Comparison of ENCODE assay signal across 13 cellular contexts in genomic region chr5:139503879-139504278, GRCh38. TPM values are rescaled to one million over a fixed set of nuclear protein-coding genes. Genes with fewer than 3 reads are reported as not detected.
DNase-seq lines count a peak whose midpoint lies in the region; ATAC-seq, FAIRE-seq and TF ChIP-seq lines count a peak whose summit lies in the region.
"Not testable (repeated sequence)": the region's sequence is repeated elsewhere in the genome, so short reads cannot be mapped to it uniquely, and the experiment has no call there.
"Had no signal": no experiment of that assay in that cellular context is flagged by ENCODE, and none has a peak within 500 bp of the region (broad histone marks: within the 10 kb centered on the region; RNA-seq: fewer than 3 reads in every experiment).

No MANE protein-coding gene starts in this region.

- H3K27me3 Mint-ChIP-seq in nephron progenitor cell (ENCODE audit: low read depth, poor library complexity) = peaks cover 14% of the 10 kb centered on the region

- not testable (repeated sequence) for H3K4me1 ChIP-seq in A549; SJCRH30; hepatocyte (ENCODE audit: insufficient read depth); small intestine (ENCODE audit: control insufficient read depth in 2 of 2, insufficient read depth in 1 of 2, low read depth in 1 of 2, low read length in 1 of 2)
- H3K4me1 ChIP-seq in HUES48 (ENCODE audit: control insufficient read depth, insufficient read depth, low read length) = peaks cover 19% of the 10 kb centered on the region

- CTCF ChIA-PET in A549 (lab: Yijun Ruan, JAX) = interaction anchor here (0.7 to 4.5 kb wide), 4 partner anchors 11 to 81 kb away, joined by 3 to 22 read pairs (median 4); no protein-coding TSS in a partner anchor

- TF ChIP-seq POLR2A in A549 (IDR thresholded peaks at IDR 0.05; ENCODE audit: low read length) = not testable (repeated sequence)

- TF ChIP-seq EP300 in A549 (IDR thresholded peaks at IDR 0.05) = not testable (repeated sequence)

- not testable (repeated sequence) for DNase-seq in A549 (ENCODE audit: low read depth in 1 of 2, low spot score in 1 of 2); hepatocyte (ENCODE audit: low spot score); nephron progenitor cell
- DNase-seq in NOMO-1 treated with DMSO at 0.1 percent for 48 hours (lab: John Stamatoyannopoulos, UW; ENCODE audit: unreplicated experiment) = peak; percentile 60
- DNase-seq in SJCRH30 = peak; percentile 36 to 51
- DNase-seq in left lobe of liver (ENCODE audit: low spot score) = peak; percentile 61
- peak; percentile 42 for DNase-seq in small intestine

- not testable (repeated sequence) for H3K4me3 ChIP-seq in A549; hepatocyte; small intestine (ENCODE audit: low read depth in 1 of 2, low read length in 2 of 2)
- H3K4me3 ChIP-seq in HUES48 (ENCODE audit: low read depth, low read length) (peak overlapping the region; percentile 57), SJCRH30 (peak overlapping the region; percentile 55)

- H3K9me3 Mint-ChIP-seq in nephron progenitor cell = peaks cover 14% of the 10 kb centered on the region

- H3K9me2 ChIP-seq in hepatocyte (replicated peaks; ENCODE audit: insufficient read depth) = not testable (repeated sequence)

- not testable (repeated sequence) for H3K9me3 ChIP-seq in A549; HUES48 (ENCODE audit: control insufficient read depth, insufficient read depth, low read length); SJCRH30 (replicated peaks); hepatocyte (ENCODE audit: low read depth); small intestine (ENCODE audit: control insufficient read depth, low read depth)

- H4K20me1 ChIP-seq in hepatocyte (ENCODE audit: insufficient read depth, poor library complexity, severe bottlenecking) = not testable (repeated sequence)

- not testable (repeated sequence) for H3K27ac Mint-ChIP-seq in nephron progenitor cell

- H3K27ac ChIP-seq in A549; SJCRH30; hepatocyte; small intestine (ENCODE audit: low read depth in 1 of 2, low read length in 1 of 2): not testable (repeated sequence)
- H3K27ac ChIP-seq in HUES48 (ENCODE audit: low read depth, low read length) = peak overlapping the region; percentile 20

- not testable (repeated sequence) for FAIRE-seq in A549 (lab: Jason Lieb, UNC); small intestine (lab: Jason Lieb, UNC)

- H3K79me2 ChIP-seq in hepatocyte = not testable (repeated sequence)

- H3K36me3 Mint-ChIP-seq in nephron progenitor cell (ENCODE audit: low read depth) = not testable (repeated sequence)

- not testable (repeated sequence) for ATAC-seq in A549, left lobe of liver

- H3K4me3 Mint-ChIP-seq in nephron progenitor cell = peak overlapping the region; percentile 79

- TF ChIP-seq RAD21 in A549 (conservative IDR thresholded peaks at IDR 0.05 in 1 of 2, IDR thresholded peaks at IDR 0.05 in 1 of 2) = not testable (repeated sequence)

- H3K4me2 ChIP-seq in A549 = peak overlapping the region; percentile 27; the same call in 1 of the 3 replicates
- H3K4me2 ChIP-seq in hepatocyte = peak overlapping the region; percentile 48

- H3K27me3 ChIP-seq in HUES48 (ENCODE audit: control insufficient read depth, insufficient read depth, low read length); SJCRH30; hepatocyte; small intestine (ENCODE audit: control insufficient read depth in 2 of 2, insufficient read depth in 2 of 2, low read length in 2 of 2): not testable (repeated sequence)

- H3K4me1 Mint-ChIP-seq in nephron progenitor cell = peaks cover 33% of the 10 kb centered on the region

- TF ChIP-seq CTCF in A549 (IDR thresholded peaks at IDR 0.05); hepatocyte (IDR thresholded peaks at IDR 0.05; ENCODE audit: poor library complexity); nephron progenitor cell (IDR thresholded peaks at IDR 0.05): not testable (repeated sequence)

- WGBS in A549 (ENCODE audit: missing lambda C conversion rate) = 42% methylated on average over 15 of the region's 15 CpGs
- WGBS in hepatocyte (ENCODE audit: low lambda C conversion rate, missing lambda C conversion rate) = 44% methylated on average over 15 of the region's 15 CpGs
- 68 to 77% (median 77%) methylated on average over 15 of the region's 15 CpGs for WGBS in small intestine, 3 donors

- peak overlapping the region; percentile 66 for H2AFZ ChIP-seq in hepatocyte

- POLR2A ChIA-PET in A549 (lab: Yijun Ruan, JAX) = not testable (repeated sequence)

- not testable (repeated sequence) for H3K36me3 ChIP-seq in HUES48 (ENCODE audit: control insufficient read depth, insufficient read depth, low read length); SJCRH30; hepatocyte (replicated peaks; ENCODE audit: insufficient read depth, low read depth); small intestine (ENCODE audit: control insufficient read depth in 2 of 2, insufficient read depth in 2 of 2, low read length in 2 of 2)

- H3K9ac ChIP-seq in HUES48 (ENCODE audit: low read depth, low read length) = not testable (repeated sequence)

RNA-seq across cellular contexts. Expression of gene STING1, which starts 21.3 kb away (rescaled TPM):
- polyA plus RNA-seq in A549 (2011; rRNA removed) (0.57 and 0.72 TPM in 2 replicates), A549 (2017; fragmentation: RNase III; extraction: RNeasy Plus Mini Kit Qiagen cat#74134 plus additional on column Dnase treatment) (0.61 to 0.92 TPM (median 0.76 TPM) in 3 replicates), hepatocyte (17.0 and 23.9 TPM in 2 replicates), small intestine (10 to 100 TPM in 1 of 3 donors, 1 to 10 TPM in 2; 2.2 to 23.0 (median 3.0) TPM)
- 0.29 and 0.66 TPM in 2 replicates for polyA plus RNA-seq in A549 (2012; cell fraction: cytosol; rRNA removed)
- polyA plus RNA-seq in A549 (2012; cell fraction: nucleus; rRNA removed) = 1.4 and 3.1 TPM in 2 replicates
- 1.2 and 1.4 TPM in 2 replicates for polyA minus RNA-seq in A549 (2011; rRNA and poly(A)+ RNA removed)
- 13.2 and 15.0 TPM in 2 replicates for total RNA-seq in SJCRH30 (2014; rRNA removed; shearing (Covaris generic))
- total RNA-seq in hepatocyte (7.7 and 12.6 TPM in 2 replicates), left lobe of liver (8.0 TPM)

RNA-seq across cellular contexts. Expression of gene SMIM33, which starts 33.1 kb away (rescaled TPM):
- polyA plus RNA-seq in A549 (2011; rRNA removed) = not detected in 2 replicates
- polyA plus RNA-seq in A549 (2012; cell fraction: cytosol; rRNA removed) = not detected in 2 replicates
- 0.02 TPM in 1 of 2 replicates, not detected in the other for polyA plus RNA-seq in A549 (2012; cell fraction: nucleus; rRNA removed)
- not detected in 3 replicates for polyA plus RNA-seq in A549 (2017; fragmentation: RNase III; extraction: RNeasy Plus Mini Kit Qiagen cat#74134 plus additional on column Dnase treatment)
- not detected in 2 replicates for polyA minus RNA-seq in A549 (2011; rRNA and poly(A)+ RNA removed)
- total RNA-seq in SJCRH30 (2014; rRNA removed; shearing (Covaris generic)) = not detected in 2 replicates
- total RNA-seq in hepatocyte = not detected in 2 replicates
- polyA plus RNA-seq in hepatocyte = not detected in 2 replicates
- total RNA-seq in left lobe of liver = not detected
- 1 to 10 TPM in 1 of 3 donors, under 1 TPM in 1, not detected in 1; 0.45 to 1.9 TPM for polyA plus RNA-seq in small intestine
- total RNA-seq: M059J, SJSA1 had no signal
- polyA plus RNA-seq: IgD-negative memory B cell had no signal

RNA-seq across cellular contexts. Expression of gene ECSCR, which starts 41.3 kb away (rescaled TPM):
- not detected in 2 replicates for polyA plus RNA-seq in A549 (2011; rRNA removed)
- not detected in 2 replicates for polyA plus RNA-seq in A549 (2012; cell fraction: cytosol; rRNA removed)
- polyA plus RNA-seq in A549 (2012; cell fraction: nucleus; rRNA removed) = not detected in 2 replicates
- polyA plus RNA-seq in A549 (2017; fragmentation: RNase III; extraction: RNeasy Plus Mini Kit Qiagen cat#74134 plus additional on column Dnase treatment) = not detected in 3 replicates
- not detected in 2 replicates for polyA minus RNA-seq in A549 (2011; rRNA and poly(A)+ RNA removed)
- 0.14 TPM in 1 of 2 replicates, not detected in the other for total RNA-seq in SJCRH30 (2014; rRNA removed; shearing (Covaris generic))
- total RNA-seq in hepatocyte = 0.27 and 2.2 TPM in 2 replicates
- polyA plus RNA-seq in hepatocyte = 0.42 and 1.3 TPM in 2 replicates
- total RNA-seq in left lobe of liver = 2.0 TPM
- 10 to 100 TPM in 1 of 3 donors, 1 to 10 TPM in 2; 1.6 to 47.6 (median 4.9) TPM for polyA plus RNA-seq in small intestine
- total RNA-seq: HT-29 had no signal
- polyA plus RNA-seq: CD4-positive, alpha-beta memory T cell; IgD-negative memory B cell had no signal

RNA-seq across cellular contexts. Expression of gene UBE2D2, which starts 57.3 kb away (rescaled TPM):
- polyA plus RNA-seq in A549 (2011; rRNA removed) = 74.8 and 92.9 TPM in 2 replicates
- 29.7 and 31.5 TPM in 2 replicates for polyA plus RNA-seq in A549 (2012; cell fraction: cytosol; rRNA removed)
- polyA plus RNA-seq in A549 (2012; cell fraction: nucleus; rRNA removed) = 15.0 and 21.9 TPM in 2 replicates
- polyA plus RNA-seq in A549 (2017; fragmentation: RNase III; extraction: RNeasy Plus Mini Kit Qiagen cat#74134 plus additional on column Dnase treatment) = 114 to 116 TPM (median 115 TPM) in 3 replicates
- 28.8 and 30.3 TPM in 2 replicates for polyA minus RNA-seq in A549 (2011; rRNA and poly(A)+ RNA removed)
- total RNA-seq in SJCRH30 (2014; rRNA removed; shearing (Covaris generic)) = 101 and 106 TPM in 2 replicates
- total RNA-seq in hepatocyte = 85.9 and 100.0 TPM in 2 replicates
- polyA plus RNA-seq in hepatocyte = 167 and 182 TPM in 2 replicates
- total RNA-seq in left lobe of liver = 34.4 TPM
- 10 to 100 TPM; 74.3 to 96.7 (median 93.9) TPM for polyA plus RNA-seq in small intestine
